In genomic region chr5:142807378-142807911, GRCh38 we compare ENCODE assay signal across 10 cellular contexts. TPM values are rescaled to one million over a fixed set of nuclear protein-coding genes. Genes with fewer than 3 reads are reported as not detected.
DNase-seq lines count a peak whose midpoint lies in the region; ATAC-seq, FAIRE-seq and TF ChIP-seq lines count a peak whose summit lies in the region.
"Had no signal": no experiment of that assay in that cellular context is flagged by ENCODE, and none has a peak within 500 bp of the region (broad histone marks: within the 10 kb centered on the region; RNA-seq: fewer than 3 reads in every experiment).

No MANE protein-coding gene starts in this region.

- H4K20me1 ChIP-seq in HCT116 (ENCODE audit: insufficient read depth), result no peaks in the 10 kb centered on the region
- no peaks in the 10 kb centered on the region; the same call in 1 of the 2 replicates for H4K20me1 ChIP-seq in PC-9 (ENCODE audit: insufficient read depth)

- H3K27me3 Mint-ChIP-seq in Calu3 (ENCODE audit: unreplicated experiment), result no peaks in the 10 kb centered on the region
- H3K27me3 Mint-ChIP-seq in memory B cell, result no peaks in the 10 kb centered on the region
- no peaks in the 10 kb centered on the region for H3K27me3 Mint-ChIP-seq in activated CD4-positive, alpha-beta T cell treated with anti-CD3 and anti-CD28 coated beads, Interleukin-2, amount 10 ng/mL, durations not matched to agents 7 days and 5 days
- H3K27me3 Mint-ChIP-seq: CD4-positive, alpha-beta T cell had no signal

- no peaks in the 10 kb centered on the region for H3K36me3 Mint-ChIP-seq in Calu3 (ENCODE audit: insufficient read depth, unreplicated experiment)
- no peaks in the 10 kb centered on the region for H3K36me3 Mint-ChIP-seq in memory B cell
- peaks cover 5% of the 10 kb centered on the region for H3K36me3 Mint-ChIP-seq in activated CD4-positive, alpha-beta T cell treated with anti-CD3 and anti-CD28 coated beads, Interleukin-2, amount 10 ng/mL, durations not matched to agents 7 days and 5 days (ENCODE audit: low read depth)

- TF ChIP-seq RAD21 in HCT116 (IDR thresholded peaks at IDR 0.05; ENCODE audit: low read depth), result no peak

- no peak overlapping the region for H3K4me2 ChIP-seq in HCT116 (ENCODE audit: low read length)
- H3K4me2 ChIP-seq in PC-9, result no peak overlapping the region

- POLR2A ChIA-PET in HCT116 (lab: Charles Lee) (interaction anchor here (0.6 kb wide), 1 partner anchor 1143 kb away, joined by 3 read pairs; no protein-coding TSS in a partner anchor), PC-9 (lab: Charles Lee; ENCODE audit: unreplicated experiment) (no interaction called here)
- POLR2A ChIA-PET in activated CD4-positive, alpha-beta T cell treated with anti-CD3 and anti-CD28 coated beads, Interleukin-2, amount 10 ng/mL, durations not matched to agents 7 days and 5 days (lab: Charles Lee), result no interaction called here

- H3K27ac ChIP-seq in HCT116 (ENCODE audit: low read depth, low read length) (no peak overlapping the region), SJCRH30 (peak overlapping the region; percentile 77), PC-9 (no peak overlapping the region)

- no peaks in the 10 kb centered on the region for H3K9me2 ChIP-seq in HCT116 (ENCODE audit: insufficient read depth)
- no peaks in the 10 kb centered on the region for H3K9me2 ChIP-seq in PC-9 (ENCODE audit: insufficient read depth)

- H3K27ac Mint-ChIP-seq in Calu3 (ENCODE audit: unreplicated experiment) (peak overlapping the region; percentile 76), memory B cell (no peak overlapping the region)
- no peak overlapping the region for H3K27ac Mint-ChIP-seq in activated CD4-positive, alpha-beta T cell treated with anti-CD3 and anti-CD28 coated beads, Interleukin-2, amount 10 ng/mL, durations not matched to agents 7 days and 5 days
- H3K27ac Mint-ChIP-seq: CD4-positive, alpha-beta T cell had no signal

- H3K36me3 ChIP-seq in HCT116 (ENCODE audit: control insufficient read depth in 1 of 2, insufficient read depth in 2 of 2, low read length in 2 of 2) (no peaks in the 10 kb centered on the region), SJCRH30 (no peaks in the 10 kb centered on the region), PC-9 (ENCODE audit: low read depth) (no peaks in the 10 kb centered on the region)

- H3K4me3 Mint-ChIP-seq in Calu3 (ENCODE audit: low read depth, unreplicated experiment) (peak overlapping the region; percentile 17), memory B cell (peak overlapping the region; percentile 62)
- no peak overlapping the region for H3K4me3 Mint-ChIP-seq in activated CD4-positive, alpha-beta T cell treated with anti-CD3 and anti-CD28 coated beads, Interleukin-2, amount 10 ng/mL, durations not matched to agents 7 days and 5 days
- H3K4me3 Mint-ChIP-seq: CD4-positive, alpha-beta T cell had no signal

- intact Hi-C loops in Calu3 (cut with micrococcal nuclease; ENCODE audit: unreplicated experiment), result no loop called here
- intact Hi-C loops in HCT116 (cut with micrococcal nuclease), result no loop called here
- intact Hi-C loops in PC-9 (cut with micrococcal nuclease; ENCODE audit: unreplicated experiment), result no loop called here

- H3K79me2 ChIP-seq in HCT116 (ENCODE audit: insufficient read depth, low read length) (peaks cover 22% of the 10 kb centered on the region), PC-9 (ENCODE audit: low read depth) (no peaks in the 10 kb centered on the region)

- CTCF ChIA-PET in Calu3 (lab: Charles Lee) (interaction anchor here (0.7 to 2.5 kb wide), 4 partner anchors 9 to 332 kb away, joined by 4 to 14 read pairs (median 6); partner anchors contain the start of gene ARHGAP26), HCT116 (lab: Charles Lee) (no interaction called here), PC-9 (lab: Charles Lee) (no interaction called here)
- CTCF ChIA-PET in activated CD4-positive, alpha-beta T cell treated with anti-CD3 and anti-CD28 coated beads, Interleukin-2, amount 10 ng/mL, durations not matched to agents 7 days and 5 days (lab: Charles Lee), result interaction anchor here (0.7 to 1.4 kb wide), 2 partner anchors 10 to 101 kb away, joined by 3 read pairs; no protein-coding TSS in a partner anchor

- RAD21 ChIA-PET in HCT116 (lab: Charles Lee; ENCODE audit: low non-redundant PET in 1 of 2, low total read pairs in 2 of 2, uncharacterized antibody in 2 of 2, unreplicated experiment in 2 of 2), result no interaction called here

- H3K9me3 ChIP-seq in HCT116 (ENCODE audit: control insufficient read depth in 1 of 2, insufficient read depth in 1 of 2, low read depth in 1 of 2, low read length in 2 of 2) (no peaks in the 10 kb centered on the region), SJCRH30 (replicated peaks) (no peaks in the 10 kb centered on the region), PC-9 (ENCODE audit: insufficient read depth, low read depth) (no peaks in the 10 kb centered on the region)

- H3K4me1 ChIP-seq in HCT116 (ENCODE audit: control insufficient read depth in 1 of 2, insufficient read depth in 2 of 2, low read length in 2 of 2), result peaks cover 26% of the 10 kb centered on the region in 2 experiments
- H3K4me1 ChIP-seq in SJCRH30, result peaks cover 56% of the 10 kb centered on the region
- H3K4me1 ChIP-seq in PC-9 (replicated peaks; ENCODE audit: insufficient read depth), result peaks cover 11% of the 10 kb centered on the region

- no peaks in the 10 kb centered on the region for H3F3A ChIP-seq in PC-9 (ENCODE audit: insufficient read depth, low read depth)

- ATAC-seq in HCT116 (0 out of 2 replicates have a peak, but pooled peaks have one; percentile 22), memory B cell (ENCODE audit: low read depth) (peak; percentile 82), HG02884 (IDR thresholded peaks at IDR 0.05; ENCODE audit: unreplicated experiment) (no peak)

- no peak for TF ChIP-seq CTCF in Calu3 (IDR thresholded peaks at IDR 0.05; ENCODE audit: unreplicated experiment)
- no peak for TF ChIP-seq CTCF in HCT116 (IDR thresholded peaks at IDR 0.05 in 2 of 3, conservative IDR thresholded peaks at IDR 0.05 in 1 of 3; ENCODE audit: borderline replicate concordance in 1 of 3, insufficient read depth in 1 of 3, low read depth in 2 of 3, low read length in 2 of 3)
- no peak for TF ChIP-seq CTCF in PC-9 (conservative IDR thresholded peaks at IDR 0.05)

- H3K27me3 ChIP-seq in HCT116 (ENCODE audit: insufficient read depth, low read length) (no peaks in the 10 kb centered on the region), SJCRH30 (no peaks in the 10 kb centered on the region), PC-9 (ENCODE audit: insufficient read depth, low read depth) (no peaks in the 10 kb centered on the region)

- BruUV-seq in Calu3 (replicated peaks; lab: Mats Ljungman, UMichigan) (no TSS peak), HCT116 (replicated peaks; lab: Mats Ljungman, UMichigan) (no TSS peak), PC-9 (replicated peaks; lab: Mats Ljungman, UMichigan) (no TSS peak)

- FAIRE-seq in GM12892 (lab: Jason Lieb, UNC), result no peak
- FAIRE-seq: endometrium had no signal

- no peaks in the 10 kb centered on the region for H3K9me3 Mint-ChIP-seq in Calu3 (ENCODE audit: low read depth, unreplicated experiment)
- no peaks in the 10 kb centered on the region for H3K9me3 Mint-ChIP-seq in memory B cell
- no peaks in the 10 kb centered on the region for H3K9me3 Mint-ChIP-seq in activated CD4-positive, alpha-beta T cell treated with anti-CD3 and anti-CD28 coated beads, Interleukin-2, amount 10 ng/mL, durations not matched to agents 7 days and 5 days
- H3K9me3 Mint-ChIP-seq: CD4-positive, alpha-beta T cell had no signal

- no peak overlapping the region for H3K4me3 ChIP-seq in HCT116 (replicated peaks in 1 of 2; ENCODE audit: low read depth in 1 of 2, low read length in 2 of 2)
- 0 out of 2 replicates have a peak overlapping the region, but pooled peaks have one; percentile 2 for H3K4me3 ChIP-seq in SJCRH30
- H3K4me3 ChIP-seq in PC-9, result no peak overlapping the region

- H3K4me1 Mint-ChIP-seq in Calu3 (ENCODE audit: low read depth, unreplicated experiment) (peaks cover 71% of the 10 kb centered on the region), memory B cell (peaks cover 25% of the 10 kb centered on the region)
- H3K4me1 Mint-ChIP-seq in activated CD4-positive, alpha-beta T cell treated with anti-CD3 and anti-CD28 coated beads, Interleukin-2, amount 10 ng/mL, durations not matched to agents 7 days and 5 days, result peaks cover 24% of the 10 kb centered on the region

- TF ChIP-seq POLR2A in HCT116 (IDR thresholded peaks at IDR 0.05; ENCODE audit: borderline replicate concordance, extremely low read depth, insufficient read depth, insufficient read length), result no peak
- TF ChIP-seq POLR2A in GM12892 (IDR thresholded peaks at IDR 0.05; ENCODE audit: low read depth, low read length), result no peak

- peak; percentile 29 for DNase-seq in Calu3
- no peak for DNase-seq in HCT116 (ENCODE audit: low read depth, low spot score)
- DNase-seq in SJCRH30, result peak; percentile 81 to 89
- peak in 1 of 2 donors; percentile 16 for DNase-seq in memory B cell (ENCODE audit: low spot score in 2 of 2)
- no peak for DNase-seq in GM12892 (ENCODE audit: insufficient read length)
- no peak for DNase-seq in activated CD4-positive, alpha-beta T cell treated with anti-CD3 and anti-CD28 coated beads, Interleukin-2, amount 10 ng/mL, durations not matched to agents 7 days and 5 days
- DNase-seq in PC-9, result no peak
- DNase-seq: CD4-positive, alpha-beta T cell had no signal

- H2AFZ ChIP-seq in HCT116 (ENCODE audit: low read depth, low read length, poor library complexity, severe bottlenecking) (no peak overlapping the region), PC-9 (no peak overlapping the region)

- H3K9ac ChIP-seq in HCT116 (ENCODE audit: low read length), result no peak overlapping the region

TF ChIP-seq in HCT116, 20 proteins besides CTCF, POLR2A, EP300 and RAD21 (continues in another document):
- no peak for TF ChIP-seq ZNF274 (IDR thresholded peaks at IDR 0.05; ENCODE audit: low read depth, low read length)

RNA-seq across cellular contexts. Expression of gene ARHGAP26, which starts 37.3 kb away (rescaled TPM):
- total RNA-seq in Calu3 (2022) (112 and 118 TPM in 2 replicates), HCT116 (2021; ENCODE audit: unreplicated experiment) (34.5 TPM), PC-9 (2021) (23.0 and 29.7 TPM in 2 replicates)
- 8.3 and 11.5 TPM in 2 replicates for polyA plus RNA-seq in HCT116 (2012)
- total RNA-seq in SJCRH30 (2014; rRNA removed; shearing (Covaris generic)), result 16.9 and 18.8 TPM in 2 replicates
- 25.5 TPM for polyA plus RNA-seq in GM12892 (2012; ENCODE audit: missing spikeins)
- total RNA-seq in activated CD4-positive, alpha-beta T cell treated with anti-CD3 and anti-CD28 coated beads, Interleukin-2, amount 10 ng/mL, durations not matched to agents 7 days and 5 days, result 10 to 100 TPM; 21.0 to 21.5 TPM

Comparison
In these comparisons a context has a peak if more than half of its experiments do, and no peak if none do; other contexts are left out.
1. DNase-seq: peak in Calu3 (single experiment) and SJCRH30 (2 of 2); none in HCT116 (single experiment), GM12892 (single experiment), activated CD4-positive, alpha-beta T cell treated with anti-CD3 and anti-CD28 coated beads, Interleukin-2, amount 10 ng/mL, durations not matched to agents 7 days and 5 days (single experiment) and PC-9 (0 of 2).
2. CTCF ChIA-PET loops: an anchor here in Calu3 (0.7 to 2.5 kb wide) and activated CD4-positive, alpha-beta T cell treated with anti-CD3 and anti-CD28 coated beads, Interleukin-2, amount 10 ng/mL, durations not matched to agents 7 days and 5 days (0.7 to 1.4 kb wide); none called in HCT116 and PC-9.